Comparison of ENCODE assay signal across 9 cellular contexts in genomic region chr3:46110701-46111493, GRCh38.
DNase-seq lines count a peak whose midpoint lies in the region; ATAC-seq and TF ChIP-seq lines count a peak whose summit lies in the region.
"Had no signal": no experiment of that assay in that cellular context is flagged by ENCODE, and none has a peak within 500 bp of the region (broad histone marks: within the 10 kb centered on the region; RNA-seq: fewer than 3 reads in every experiment).

No MANE protein-coding gene starts in this region.

- peak overlapping the region; percentile 35 for H3K4me3 Mint-ChIP-seq in activated CD8-positive, alpha-beta T cell treated with anti-CD3 and anti-CD28 coated beads, Interleukin-2, amount 10 ng/mL, durations not matched to agents 7 days and 5 days

- intact Hi-C loops in IMR-90 (cut with micrococcal nuclease), result no loop called here

- H3K4me1 ChIP-seq in IMR-90 (ENCODE audit: control insufficient read depth, insufficient read depth, low read length), result peaks cover 4% of the 10 kb centered on the region
- H3K4me1 ChIP-seq: ascending aorta had no signal

- H3K4ac ChIP-seq in IMR-90 (ENCODE audit: low read depth, low read length), result no peak overlapping the region

- H2AK5ac ChIP-seq in IMR-90 (ENCODE audit: low read depth, low read length), result no peak overlapping the region

- H3K9ac ChIP-seq in IMR-90 (ENCODE audit: low read depth, low read length), result no peak overlapping the region

- H2AFZ ChIP-seq in IMR-90 (replicated peaks; ENCODE audit: low read length, poor library complexity), result no peak overlapping the region

- peak; percentile 35 for DNase-seq in AG20443 (ENCODE audit: low spot score)
- DNase-seq in IMR-90, result peak; percentile 65
- DNase-seq in activated CD8-positive, alpha-beta T cell treated with anti-CD3 and anti-CD28 coated beads, Interleukin-2, amount 10 ng/mL, durations not matched to agents 7 days and 5 days, result peak; percentile 81
- peak; percentile 47 for DNase-seq in left lobe of liver (ENCODE audit: low spot score)
- no peak for DNase-seq in central memory CD4-positive, alpha-beta T cell
- DNase-seq in cerebellar nuclear complex (lab: John Stamatoyannopoulos, UW), result no peak
- DNase-seq in mesenteric fat pad (ENCODE audit: low spot score), result no peak

- in situ Hi-C loops in IMR-90 (cut with MboI; ENCODE audit: low sequenced_read_pairs), result no loop called here

- peaks cover 55% of the 10 kb centered on the region for H3K36me3 Mint-ChIP-seq in activated CD8-positive, alpha-beta T cell treated with anti-CD3 and anti-CD28 coated beads, Interleukin-2, amount 10 ng/mL, durations not matched to agents 7 days and 5 days (ENCODE audit: low read depth)

- no peak overlapping the region for H3K23ac ChIP-seq in IMR-90 (ENCODE audit: low read depth, low read length)

- dilution Hi-C loops in IMR-90 (cut with HindIII; ENCODE audit: low sequenced_read_pairs, unreplicated experiment), result no loop called here

- H3K4me3 ChIP-seq in IMR-90 (ENCODE audit: insufficient read depth, low read depth, low read length), result no peak overlapping the region
- H3K4me3 ChIP-seq: ascending aorta had no signal

- CTCF ChIA-PET in IMR-90 (lab: Yijun Ruan, JAX), result no interaction called here
- CTCF ChIA-PET in activated CD8-positive, alpha-beta T cell treated with anti-CD3 and anti-CD28 coated beads, Interleukin-2, amount 10 ng/mL, durations not matched to agents 7 days and 5 days (lab: Charles Lee), result interaction anchor here (0.8 to 1.5 kb wide), 3 partner anchors 258 to 267 kb away, joined by 3 to 6 read pairs (median 4); partner anchors contain the start of gene CCR5

- POLR2A ChIA-PET in IMR-90 (lab: Charles Lee; ENCODE audit: unreplicated experiment), result interaction anchor here (0.7 kb wide), 1 partner anchor 152 kb away, joined by 4 read pairs; no protein-coding TSS in a partner anchor
- POLR2A ChIA-PET in activated CD8-positive, alpha-beta T cell treated with anti-CD3 and anti-CD28 coated beads, Interleukin-2, amount 10 ng/mL, durations not matched to agents 7 days and 5 days (lab: Charles Lee), result interaction anchor here (0.8 to 1.0 kb wide), 2 partner anchors 13 to 98 kb away, joined by 3 read pairs; partner anchors contain the start of gene CCR1

- no CpG with 5 or more reads among the region's 9 CpGs for WGBS in IMR-90 (ENCODE audit: extremely low coverage in 2 of 2, insufficient read length in 1 of 2), 2 experiments

- no peak overlapping the region for H3K56ac ChIP-seq in IMR-90 (ENCODE audit: extremely low read depth, insufficient read depth, low read length)

- TF ChIP-seq CTCF in IMR-90 (conservative IDR thresholded peaks at IDR 0.05; ENCODE audit: low read depth, low read length), result no peak

- no peak for TF ChIP-seq RAD21 in IMR-90 (IDR thresholded peaks at IDR 0.05; ENCODE audit: low read length)

- TF ChIP-seq POLR2A in GM19099 (IDR thresholded peaks at IDR 0.05; ENCODE audit: extremely low read depth, insufficient read length, low read depth), result peak; percentile 51
- no peak for TF ChIP-seq POLR2A in IMR-90 (IDR thresholded peaks at IDR 0.05; ENCODE audit: low read depth, low read length)

- no peak overlapping the region; the same call in 2 of the 3 replicates for H2BK15ac ChIP-seq in IMR-90 (ENCODE audit: low read depth, low read length)

- no peak overlapping the region for H3K18ac ChIP-seq in IMR-90 (ENCODE audit: low read depth, low read length)

- BruUV-seq in IMR-90 (replicated peaks; lab: Mats Ljungman, UMichigan), result no TSS peak

- no peak overlapping the region for H4K5ac ChIP-seq in IMR-90 (ENCODE audit: low read depth, low read length)

- H2BK120ac ChIP-seq in IMR-90 (ENCODE audit: low read depth, low read length), result no peak overlapping the region

- H3K27ac ChIP-seq in IMR-90 (ENCODE audit: insufficient read depth, low read length), result no peak overlapping the region
- H3K27ac ChIP-seq: ascending aorta had no signal

- H3K36me3 ChIP-seq in IMR-90 (ENCODE audit: control insufficient read depth, insufficient read depth, low read length), result no peaks in the 10 kb centered on the region
- H3K36me3 ChIP-seq: ascending aorta had no signal

- H3K9me3 ChIP-seq in IMR-90 (ENCODE audit: control insufficient read depth, insufficient read depth, low read length), result peaks cover 9% of the 10 kb centered on the region
- H3K9me3 ChIP-seq: ascending aorta had no signal

- H3K27ac Mint-ChIP-seq in activated CD8-positive, alpha-beta T cell treated with anti-CD3 and anti-CD28 coated beads, Interleukin-2, amount 10 ng/mL, durations not matched to agents 7 days and 5 days, result peak overlapping the region; percentile 95

- H3K27me3 Mint-ChIP-seq in activated CD8-positive, alpha-beta T cell treated with anti-CD3 and anti-CD28 coated beads, Interleukin-2, amount 10 ng/mL, durations not matched to agents 7 days and 5 days (ENCODE audit: low read depth), result no peaks in the 10 kb centered on the region

- H4K20me1 ChIP-seq in IMR-90 (ENCODE audit: insufficient read depth, low read length), result no peaks in the 10 kb centered on the region

- no peak overlapping the region for H2BK5ac ChIP-seq in IMR-90 (ENCODE audit: low read depth, low read length, poor library complexity, severe bottlenecking)

- peaks cover 49% of the 10 kb centered on the region for H3K9me3 Mint-ChIP-seq in activated CD8-positive, alpha-beta T cell treated with anti-CD3 and anti-CD28 coated beads, Interleukin-2, amount 10 ng/mL, durations not matched to agents 7 days and 5 days (ENCODE audit: insufficient read depth)

- no peak overlapping the region for H4K8ac ChIP-seq in IMR-90 (ENCODE audit: low read depth in 2 of 2, low read length in 2 of 2)

- H2BK20ac ChIP-seq in IMR-90 (ENCODE audit: low read depth, low read length), result no peak overlapping the region

- no peak overlapping the region for H2AK9ac ChIP-seq in IMR-90 (replicated peaks; ENCODE audit: low read depth, low read length, poor library complexity)

- peaks cover 5% of the 10 kb centered on the region; the same call in 1 of the 2 replicates for H3K27me3 ChIP-seq in IMR-90 (ENCODE audit: control insufficient read depth, insufficient read depth, low read length)
- H3K27me3 ChIP-seq: ascending aorta had no signal

- H3K79me1 ChIP-seq in IMR-90 (ENCODE audit: low read depth in 1 of 2, low read length in 2 of 2), result no peaks in the 10 kb centered on the region

- H4K91ac ChIP-seq in IMR-90 (ENCODE audit: insufficient read depth, low read depth, low read length), result no peak overlapping the region

- H3K14ac ChIP-seq in IMR-90 (replicated peaks; ENCODE audit: low read depth, low read length), result no peak overlapping the region

- H3K9me1 ChIP-seq in IMR-90 (ENCODE audit: insufficient read depth, low read length), result no peaks in the 10 kb centered on the region; the same call in 1 of the 2 replicates

- ATAC-seq in IMR-90 (ENCODE audit: low read depth), result no peak
- peak; percentile 68 for ATAC-seq in activated CD8-positive, alpha-beta T cell treated with anti-CD3 and anti-CD28 coated beads, Interleukin-2, amount 10 ng/mL, durations not matched to agents 7 days and 5 days
- ATAC-seq in left lobe of liver, result peak; percentile 55

- H3K4me2 ChIP-seq in IMR-90 (ENCODE audit: low read depth, low read length), result no peak overlapping the region

- H3K4me1 Mint-ChIP-seq in activated CD8-positive, alpha-beta T cell treated with anti-CD3 and anti-CD28 coated beads, Interleukin-2, amount 10 ng/mL, durations not matched to agents 7 days and 5 days (ENCODE audit: low read depth), result peaks cover 88% of the 10 kb centered on the region

TF ChIP-seq in IMR-90, 13 proteins besides CTCF, POLR2A, EP300 and RAD21:
- TF ChIP-seq MAFK (IDR thresholded peaks at IDR 0.05; ENCODE audit: low read depth, low read length) (peak; percentile 97), CHD1 (IDR thresholded peaks at IDR 0.05; ENCODE audit: low read depth, low read length) (no peak)

Comparison
In these comparisons a context has a peak if more than half of its experiments do, and no peak if none do; other contexts are left out.
1. DNase-seq: peak in AG20443 (single experiment), IMR-90 (single experiment), activated CD8-positive, alpha-beta T cell treated with anti-CD3 and anti-CD28 coated beads, Interleukin-2, amount 10 ng/mL, durations not matched to agents 7 days and 5 days (single experiment) and left lobe of liver (single experiment); none in central memory CD4-positive, alpha-beta T cell (single experiment), cerebellar nuclear complex (0 of 2) and mesenteric fat pad (single experiment).